Comparison of ENCODE assay signal across 8 cellular contexts in genomic region chr14:99479903-99480855, GRCh38. TPM values are rescaled to one million over a fixed set of nuclear protein-coding genes. Genes with fewer than 3 reads are reported as not detected.
A peak's percentile ranks its signal among the peaks of the same experiment; 100 is the strongest.
DNase-seq lines count a peak whose midpoint lies in the region; ATAC-seq and TF ChIP-seq lines count a peak whose summit lies in the region.

No MANE protein-coding gene starts in this region.

- H3K9me3 Mint-ChIP-seq in CD8-positive, alpha-beta T cell = no peaks in the 10 kb centered on the region

- H3K27ac Mint-ChIP-seq in CD8-positive, alpha-beta T cell = peak overlapping the region; percentile 86

- no peak for TF ChIP-seq CTCF in CD8-positive, alpha-beta T cell (IDR thresholded peaks at IDR 0.05)
- TF ChIP-seq CTCF in body of pancreas (IDR thresholded peaks at IDR 0.05) = peak in 3 of 7 experiments; percentile 15 to 23 (median 21)
- peak; percentile 5 to 43 (median 17) for TF ChIP-seq CTCF in gastrocnemius medialis (IDR thresholded peaks at IDR 0.05 in 4 of 5, conservative IDR thresholded peaks at IDR 0.05 in 1 of 5)

- peaks cover 7% of the 10 kb centered on the region for H3K36me3 Mint-ChIP-seq in CD8-positive, alpha-beta T cell

- H3K27me3 ChIP-seq in CD8-positive, alpha-beta T cell (ENCODE audit: insufficient read depth, low read length) = no peaks in the 10 kb centered on the region
- H3K27me3 ChIP-seq in body of pancreas (no peaks in the 10 kb centered on the region), gastrocnemius medialis (no peaks in the 10 kb centered on the region)

- peak in 5 of 7 experiments; percentile 11 to 57 (median 30) for DNase-seq in CD8-positive, alpha-beta T cell
- peak; percentile 44 for DNase-seq in HT1080 (ENCODE audit: low read depth)
- peak in 4 of 5 experiments; percentile 18 to 30 (median 22) for DNase-seq in T-helper 2 cell
- DNase-seq in body of pancreas = peak; percentile 48 to 62 (median 58)
- DNase-seq in gastrocnemius medialis = peak; percentile 66 to 85
- DNase-seq in DMS153 treated with DMSO at 0.1 percent for 48 hours (lab: John Stamatoyannopoulos, UW; ENCODE audit: unreplicated experiment) = no peak

- H3K27me3 Mint-ChIP-seq in CD8-positive, alpha-beta T cell (ENCODE audit: low read depth) = no peaks in the 10 kb centered on the region

- H3K36me3 ChIP-seq in CD8-positive, alpha-beta T cell (ENCODE audit: insufficient read depth, low read length) = no peaks in the 10 kb centered on the region
- no peaks in the 10 kb centered on the region for H3K36me3 ChIP-seq in body of pancreas (replicated peaks in 1 of 2; ENCODE audit: insufficient read depth in 1 of 2, low read depth in 2 of 2)
- no peaks in the 10 kb centered on the region for H3K36me3 ChIP-seq in gastrocnemius medialis

- WGBS in body of pancreas, 2 donors = 1% methylated on average over 44 to 53 of the region's 121 CpGs

- peaks cover 61% of the 10 kb centered on the region for H3K4me1 Mint-ChIP-seq in CD8-positive, alpha-beta T cell (ENCODE audit: low read depth)

- peak overlapping the region; percentile 49 for H3K4me3 ChIP-seq in CD8-positive, alpha-beta T cell (ENCODE audit: low read depth, low read length)
- peak overlapping the region; percentile 48 to 81 for H3K4me3 ChIP-seq in body of pancreas
- H3K4me3 ChIP-seq in iPS-11a (ENCODE audit: low read depth, low read length) = peak overlapping the region; percentile 81
- H3K4me3 ChIP-seq in gastrocnemius medialis = peak overlapping the region; percentile 62 to 93 (median 75)

- intact Hi-C loops in CD8-positive, alpha-beta T cell (cut with DNase I, micrococcal nuclease) = loop anchor here (2.0 to 10.0 kb wide), 4 partner anchors 315 to 1067 kb away; partner anchors contain the start of genes EML1 (in 1 of the 2), WDR25 (in 1 of the 2) and YY1 (in 1 of the 2)
- intact Hi-C loops in body of pancreas (cut with DNase I) (no loop called here), gastrocnemius medialis (cut with DNase I; ENCODE audit: low total_unique reads) (no loop called here)

- CTCF ChIA-PET in CD8-positive, alpha-beta T cell (lab: Charles Lee) = interaction anchor here (0.8 kb wide), 1 partner anchor 24 kb away, joined by 3 read pairs; no protein-coding TSS in a partner anchor

- ATAC-seq in CD8-positive, alpha-beta T cell = no peak
- ATAC-seq in GM19438 (IDR thresholded peaks at IDR 0.05; ENCODE audit: low read depth, unreplicated experiment) (peak; percentile 4), body of pancreas (peak; percentile 0), gastrocnemius medialis (peak; percentile 43 to 48)

- H3K9me3 ChIP-seq in CD8-positive, alpha-beta T cell (ENCODE audit: low read length) = no peaks in the 10 kb centered on the region
- no peaks in the 10 kb centered on the region for H3K9me3 ChIP-seq in body of pancreas
- no peaks in the 10 kb centered on the region for H3K9me3 ChIP-seq in gastrocnemius medialis

- peaks cover 38% of the 10 kb centered on the region for H3K4me1 ChIP-seq in CD8-positive, alpha-beta T cell (ENCODE audit: insufficient read depth, low read length)
- H3K4me1 ChIP-seq in body of pancreas = peaks cover 33% of the 10 kb centered on the region
- H3K4me1 ChIP-seq in gastrocnemius medialis = peaks cover 51 to 65% of the 10 kb centered on the region in 2 donors

- H3K4me3 Mint-ChIP-seq in CD8-positive, alpha-beta T cell = peak overlapping the region; percentile 94

- TF ChIP-seq POLR2A in body of pancreas (IDR thresholded peaks at IDR 0.05) = peak; percentile 21 to 47 (median 39)
- TF ChIP-seq POLR2A in gastrocnemius medialis (IDR thresholded peaks at IDR 0.05) = peak; percentile 78 to 82

- in situ Hi-C loops in gastrocnemius medialis (cut with MboI; ENCODE audit: low sequenced_read_pairs in 4 of 4) = no loop called here

- peak overlapping the region; percentile 36 for H3K27ac ChIP-seq in CD8-positive, alpha-beta T cell (ENCODE audit: low read depth, low read length)
- H3K27ac ChIP-seq in body of pancreas (peak overlapping the region; percentile 75 to 96 (median 86)), gastrocnemius medialis (peak overlapping the region; percentile 92 to 98 (median 95))

- POLR2A ChIA-PET in CD8-positive, alpha-beta T cell (lab: Charles Lee) = interaction anchor here (0.6 to 1.9 kb wide), 9 partner anchors 10 to 204 kb away, joined by 3 to 14 read pairs (median 5); partner anchors contain the start of gene CYP46A1

RNA-seq across cellular contexts. Expression of gene SETD3, which starts 0.5 kb away (rescaled TPM):
- 10 to 100 TPM; 40.3 to 45.6 TPM for total RNA-seq in CD8-positive, alpha-beta T cell
- 36.6 and 37.7 TPM in 2 replicates for total RNA-seq in HT1080 (2014; rRNA removed; shearing (Covaris generic))
- 46.2 and 50.7 TPM in 2 replicates for polyA plus RNA-seq in HT1080 (2015; cell fraction: cytosol; rRNA removed)
- 28.8 and 30.7 TPM in 2 replicates for polyA plus RNA-seq in HT1080 (2015; cell fraction: nucleus; rRNA removed)
- 10 to 100 TPM; 34.6 to 39.4 TPM for total RNA-seq in body of pancreas
- 100 to 1,000 TPM; 116 to 170 (median 117) TPM for total RNA-seq in gastrocnemius medialis

RNA-seq across cellular contexts. Expression of gene CCNK, which starts 1.0 kb away (rescaled TPM):
- 100 to 1,000 TPM; 171 to 177 TPM for total RNA-seq in CD8-positive, alpha-beta T cell
- 6.6 and 14.1 TPM in 2 replicates for total RNA-seq in HT1080 (2014; rRNA removed; shearing (Covaris generic))
- polyA plus RNA-seq in HT1080 (2015; cell fraction: cytosol; rRNA removed) = 57.8 and 74.8 TPM in 2 replicates
- polyA plus RNA-seq in HT1080 (2015; cell fraction: nucleus; rRNA removed) = 51.4 and 58.2 TPM in 2 replicates
- 1 to 10 TPM; 5.3 to 9.6 TPM for total RNA-seq in body of pancreas
- 10 to 100 TPM; 15.0 to 35.3 (median 19.1) TPM for total RNA-seq in gastrocnemius medialis

Comparison
In these comparisons a context has a peak if more than half of its experiments do, and no peak if none do; other contexts are left out.
1. H3K27ac ChIP-seq: peak in every context shown above with its lines; median percentile 95 in gastrocnemius medialis; 86 in body of pancreas; 36 in CD8-positive, alpha-beta T cell.
2. RNA of gene CCNK, which starts 1.0 kb away (total RNA-seq): 171 to 177 TPM in CD8-positive, alpha-beta T cell; 15.0 to 35.3 TPM in gastrocnemius medialis, 6.6 to 14.1 TPM in HT1080 and 5.3 to 9.6 TPM in body of pancreas; every median in the first group is over 4 times any median in the second.
3. intact Hi-C loops: an anchor here in CD8-positive, alpha-beta T cell (2.0 to 10.0 kb wide); none called in body of pancreas and gastrocnemius medialis.
4. Peak in every context shown above with its lines, with median percentiles within 50 percentile points of each other: H3K4me3 ChIP-seq.